In the genomic region with DNA sequence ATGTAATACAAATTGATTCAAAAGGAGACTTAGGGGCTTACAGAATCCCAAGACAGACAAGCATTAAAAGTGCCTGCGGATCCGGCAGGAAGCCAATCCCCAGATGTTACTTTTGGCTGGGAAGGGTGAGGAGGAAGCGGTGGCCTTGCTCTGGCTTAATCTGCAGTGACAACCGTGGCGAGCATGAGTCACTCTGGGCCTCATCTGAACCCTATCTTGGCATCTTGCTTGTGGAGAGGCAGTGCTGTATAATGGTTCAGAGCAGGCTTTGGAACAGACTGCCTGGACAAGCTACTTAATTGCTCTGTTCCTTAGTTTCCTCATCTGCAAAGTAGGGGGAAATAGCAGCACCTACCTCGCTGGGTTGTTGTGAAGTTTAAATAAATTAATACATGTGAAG, we compare ENCODE assay signal across 8 cellular contexts.
A peak's percentile ranks its signal among the peaks of the same experiment; 100 is the strongest.
DNase-seq lines count a peak whose midpoint lies in the region; ATAC-seq and TF ChIP-seq lines count a peak whose summit lies in the region.

No MANE protein-coding gene starts in this region.

- TF ChIP-seq CTCF in astrocyte of the cerebellum (IDR thresholded peaks at IDR 0.05; ENCODE audit: low read depth, low read length, missing control alignments) (no peak), uterus (IDR thresholded peaks at IDR 0.05) (no peak)

- no peak overlapping the region for H3K4me3 ChIP-seq in astrocyte of the cerebellum (ENCODE audit: low read depth, low read length)
- H3K4me3 ChIP-seq in uterus = no peak overlapping the region

- intact Hi-C loops in uterus (cut with DNase I; ENCODE audit: low total_unique reads) = no loop called here

- H3K4me1 ChIP-seq in uterus = peaks cover 4 to 6% of the 10 kb centered on the region in 2 donors

- ATAC-seq in HG03175 (IDR thresholded peaks at IDR 0.05; ENCODE audit: unreplicated experiment) (no peak), HG02884 (IDR thresholded peaks at IDR 0.05; ENCODE audit: unreplicated experiment) (no peak)

- DNase-seq in EH (ENCODE audit: low read depth) = peak; percentile 98
- peak; percentile 91 for DNase-seq in astrocyte of the cerebellum (ENCODE audit: low read depth)
- DNase-seq in lung microvascular endothelial cell (ENCODE audit: low read depth in 2 of 2) = peak; percentile 10 to 37
- DNase-seq in uterus = peak; percentile 35 to 62
- DNase-seq in NCI-H2227 treated with DMSO at 0.1 percent for 48 hours (lab: John Stamatoyannopoulos, UW) = no peak

- H3K9me3 ChIP-seq in uterus = no peaks in the 10 kb centered on the region

- H3K27ac ChIP-seq in uterus = peak overlapping the region; percentile 19 to 65

- no peak for TF ChIP-seq POLR2A in uterus (IDR thresholded peaks at IDR 0.05)

- in situ Hi-C loops in astrocyte of the cerebellum (cut with HindIII; ENCODE audit: low sequenced_read_pairs) = no loop called here

- no peaks in the 10 kb centered on the region for H3K36me3 ChIP-seq in uterus

- H3K27me3 ChIP-seq in uterus = no peaks in the 10 kb centered on the region

TF ChIP-seq in PFSK-1, 5 proteins besides CTCF, POLR2A, EP300 and RAD21:
- TF ChIP-seq FOXP2 (optimal IDR thresholded peaks at IDR 0.05; ENCODE audit: borderline replicate concordance, extremely low read depth, extremely low read length, insufficient read depth) (peak; percentile 78), SIN3A (IDR thresholded peaks at IDR 0.05; ENCODE audit: borderline replicate concordance, insufficient read depth, low read length) (peak; percentile 81; the same call in 1 of the 2 replicates), POLR2AphosphoS5 (IDR thresholded peaks at IDR 0.05; ENCODE audit: low read depth, low read length) (peak; percentile 79), TAF1 (IDR thresholded peaks at IDR 0.05; ENCODE audit: borderline replicate concordance, insufficient read depth, low read length) (no peak; the same call in 1 of the 2 replicates)
- TF ChIP-seq, protein P1, sequence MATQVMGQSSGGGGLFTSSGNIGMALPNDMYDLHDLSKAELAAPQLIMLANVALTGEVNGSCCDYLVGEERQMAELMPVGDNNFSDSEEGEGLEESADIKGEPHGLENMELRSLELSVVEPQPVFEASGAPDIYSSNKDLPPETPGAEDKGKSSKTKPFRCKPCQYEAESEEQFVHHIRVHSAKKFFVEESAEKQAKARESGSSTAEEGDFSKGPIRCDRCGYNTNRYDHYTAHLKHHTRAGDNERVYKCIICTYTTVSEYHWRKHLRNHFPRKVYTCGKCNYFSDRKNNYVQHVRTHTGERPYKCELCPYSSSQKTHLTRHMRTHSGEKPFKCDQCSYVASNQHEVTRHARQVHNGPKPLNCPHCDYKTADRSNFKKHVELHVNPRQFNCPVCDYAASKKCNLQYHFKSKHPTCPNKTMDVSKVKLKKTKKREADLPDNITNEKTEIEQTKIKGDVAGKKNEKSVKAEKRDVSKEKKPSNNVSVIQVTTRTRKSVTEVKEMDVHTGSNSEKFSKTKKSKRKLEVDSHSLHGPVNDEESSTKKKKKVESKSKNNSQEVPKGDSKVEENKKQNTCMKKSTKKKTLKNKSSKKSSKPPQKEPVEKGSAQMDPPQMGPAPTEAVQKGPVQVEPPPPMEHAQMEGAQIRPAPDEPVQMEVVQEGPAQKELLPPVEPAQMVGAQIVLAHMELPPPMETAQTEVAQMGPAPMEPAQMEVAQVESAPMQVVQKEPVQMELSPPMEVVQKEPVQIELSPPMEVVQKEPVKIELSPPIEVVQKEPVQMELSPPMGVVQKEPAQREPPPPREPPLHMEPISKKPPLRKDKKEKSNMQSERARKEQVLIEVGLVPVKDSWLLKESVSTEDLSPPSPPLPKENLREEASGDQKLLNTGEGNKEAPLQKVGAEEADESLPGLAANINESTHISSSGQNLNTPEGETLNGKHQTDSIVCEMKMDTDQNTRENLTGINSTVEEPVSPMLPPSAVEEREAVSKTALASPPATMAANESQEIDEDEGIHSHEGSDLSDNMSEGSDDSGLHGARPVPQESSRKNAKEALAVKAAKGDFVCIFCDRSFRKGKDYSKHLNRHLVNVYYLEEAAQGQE (IDR thresholded peaks at IDR 0.05; ENCODE audit: insufficient read depth in 1 of 2, low read depth in 2 of 2, low read length in 2 of 2) = peak; percentile 41 to 78; a peak in 3 of 4 replicates
